ENCODE assay signal across 8 cellular contexts in genomic region chr18:3595282-3596273, GRCh38.
DNase-seq lines count a peak whose midpoint lies in the region; ATAC-seq and TF ChIP-seq lines count a peak whose summit lies in the region.

No MANE protein-coding gene starts in this region.

- peak overlapping the region; percentile 63 for H3K9ac ChIP-seq in DND-41 (ENCODE audit: low read depth, low read length)

- H2AFZ ChIP-seq in DND-41 (ENCODE audit: low read depth, low read length) (peak overlapping the region; percentile 74), hepatocyte (no peak overlapping the region)

- peaks cover 7% of the 10 kb centered on the region; the same call in 1 of the 2 replicates for H3K36me3 ChIP-seq in DND-41 (ENCODE audit: insufficient read depth, low read length)
- no peaks in the 10 kb centered on the region; the same call in 1 of the 2 replicates for H3K36me3 ChIP-seq in Panc1 (ENCODE audit: control insufficient read depth, insufficient read depth, low read length)
- no peaks in the 10 kb centered on the region for H3K36me3 ChIP-seq in hepatocyte (replicated peaks; ENCODE audit: insufficient read depth, low read depth)
- no peaks in the 10 kb centered on the region for H3K36me3 ChIP-seq in gastrocnemius medialis

- intact Hi-C loops in Panc1 (cut with micrococcal nuclease; ENCODE audit: unreplicated experiment) = loop anchor here (2.0 kb wide), 1 partner anchor 313 kb away; no protein-coding TSS in a partner anchor
- intact Hi-C loops in gastrocnemius medialis (cut with DNase I; ENCODE audit: low total_unique reads) = loop anchor here (2.0 to 5.0 kb wide), 5 partner anchors 27 to 333 kb away; partner anchors contain the start of gene MYL12B

- H3K9me3 ChIP-seq in DND-41 (ENCODE audit: insufficient read depth, low read length, severe bottlenecking) (no peaks in the 10 kb centered on the region), Panc1 (ENCODE audit: control insufficient read depth, insufficient read depth, low read depth, low read length) (no peaks in the 10 kb centered on the region), hepatocyte (ENCODE audit: low read depth) (no peaks in the 10 kb centered on the region), gastrocnemius medialis (no peaks in the 10 kb centered on the region)

- peaks cover 51% of the 10 kb centered on the region for H3K4me1 ChIP-seq in DND-41 (ENCODE audit: insufficient read depth, low read length)
- H3K4me1 ChIP-seq in Panc1 (ENCODE audit: control insufficient read depth, insufficient read depth, low read length) = peaks cover 66% of the 10 kb centered on the region
- peaks cover 41% of the 10 kb centered on the region for H3K4me1 ChIP-seq in hepatocyte (ENCODE audit: insufficient read depth)
- H3K4me1 ChIP-seq in gastrocnemius medialis = peaks cover 35 to 44% of the 10 kb centered on the region in 2 donors

- peaks cover 31% of the 10 kb centered on the region for H3K79me2 ChIP-seq in DND-41 (ENCODE audit: insufficient read depth, low read length)
- peaks cover 20% of the 10 kb centered on the region for H3K79me2 ChIP-seq in hepatocyte

- H4K20me1 ChIP-seq in DND-41 (ENCODE audit: insufficient read depth, low read length) = no peaks in the 10 kb centered on the region
- no peaks in the 10 kb centered on the region for H4K20me1 ChIP-seq in hepatocyte (ENCODE audit: insufficient read depth, poor library complexity, severe bottlenecking)

- H3K4me2 ChIP-seq in DND-41 (ENCODE audit: insufficient read depth, low read length) (peak overlapping the region; percentile 80), hepatocyte (peak overlapping the region; percentile 76)

- H3K27me3 ChIP-seq in DND-41 (ENCODE audit: insufficient read depth, low read length, poor library complexity) = no peaks in the 10 kb centered on the region
- no peaks in the 10 kb centered on the region for H3K27me3 ChIP-seq in Panc1 (ENCODE audit: control insufficient read depth, insufficient read depth, low read length)
- no peaks in the 10 kb centered on the region for H3K27me3 ChIP-seq in hepatocyte
- no peaks in the 10 kb centered on the region for H3K27me3 ChIP-seq in gastrocnemius medialis

- no TSS peak for BruUV-seq in Panc1 (replicated peaks; lab: Mats Ljungman, UMichigan)

- ATAC-seq in DND-41 (ENCODE audit: insufficient read depth, low read depth) (no peak), GM21390 (IDR thresholded peaks at IDR 0.05; ENCODE audit: unreplicated experiment) (peak; percentile 54), Panc1 (peak; percentile 19; the same call in 1 of the 2 replicates), gastrocnemius medialis (peak; percentile 81 to 87)

- in situ Hi-C loops in Panc1 (cut with HindIII; ENCODE audit: low pct_unique_long_range_greater_than_20kb, low sequenced_read_pairs) = no loop called here
- in situ Hi-C loops in astrocyte of the cerebellum (cut with HindIII; ENCODE audit: low sequenced_read_pairs) = no loop called here
- in situ Hi-C loops in gastrocnemius medialis (cut with MboI; ENCODE audit: low sequenced_read_pairs in 4 of 4) = loop anchor here (5.0 to 10.0 kb wide), 4 partner anchors 72 to 311 kb away; partner anchors contain the start of gene TGIF1 (in 3 of the 4)

- WGBS in hepatocyte (ENCODE audit: low lambda C conversion rate, missing lambda C conversion rate) = 57% methylated on average over 7 of the region's 8 CpGs

- H3K27ac ChIP-seq in DND-41 (ENCODE audit: low read length) (peak overlapping the region; percentile 85), Panc1 (ENCODE audit: low read length) (peak overlapping the region; percentile 96), hepatocyte (peak overlapping the region; percentile 98), gastrocnemius medialis (peak overlapping the region; percentile 86 to 95 (median 91))

- H3K9me2 ChIP-seq in hepatocyte (replicated peaks; ENCODE audit: insufficient read depth) = no peaks in the 10 kb centered on the region

- CTCF ChIA-PET in Panc1 (lab: Charles Lee) = interaction anchor here (0.6 to 1.8 kb wide), 6 partner anchors 71 to 314 kb away, joined by 3 to 15 read pairs (median 4); no protein-coding TSS in a partner anchor

- TF ChIP-seq POLR2A in gastrocnemius medialis (IDR thresholded peaks at IDR 0.05) = peak; percentile 61 to 70

- DNase-seq in DND-41 (no peak), HS-27A (ENCODE audit: low read depth) (peak; percentile 79), Panc1 (ENCODE audit: low read depth, low spot score) (peak; percentile 91), astrocyte of the cerebellum (ENCODE audit: low read depth) (peak; percentile 84), hepatocyte (ENCODE audit: low spot score) (peak; percentile 67), gastrocnemius medialis (peak; percentile 74 to 77), COLO829 (ENCODE audit: low spot score) (no peak)

- H3K4me3 ChIP-seq in DND-41 (ENCODE audit: low read depth in 1 of 2, low read length in 2 of 2) = peak overlapping the region; percentile 18 to 62; a peak in 3 of 4 replicates
- peak overlapping the region; percentile 50 to 86 for H3K4me3 ChIP-seq in Panc1 (ENCODE audit: low read depth in 2 of 2, low read length in 2 of 2)
- peak overlapping the region; percentile 34 for H3K4me3 ChIP-seq in astrocyte of the cerebellum (ENCODE audit: low read depth, low read length)
- no peak overlapping the region for H3K4me3 ChIP-seq in hepatocyte
- peak overlapping the region; percentile 56 to 60 (median 58) for H3K4me3 ChIP-seq in gastrocnemius medialis

- POLR2A ChIA-PET in Panc1 (lab: Charles Lee) = interaction anchor here (0.6 to 2.1 kb wide), 4 partner anchors 65 to 142 kb away, joined by 3 to 13 read pairs (median 5); no protein-coding TSS in a partner anchor

- TF ChIP-seq CTCF in DND-41 (IDR thresholded peaks at IDR 0.05; ENCODE audit: borderline replicate concordance, extremely low read depth, low read length, poor library complexity, severe bottlenecking) = no peak
- no peak for TF ChIP-seq CTCF in Panc1 (IDR thresholded peaks at IDR 0.05)
- no peak for TF ChIP-seq CTCF in astrocyte of the cerebellum (IDR thresholded peaks at IDR 0.05; ENCODE audit: low read depth, low read length, missing control alignments)
- TF ChIP-seq CTCF in hepatocyte (IDR thresholded peaks at IDR 0.05; ENCODE audit: poor library complexity) = no peak
- no peak for TF ChIP-seq CTCF in gastrocnemius medialis (IDR thresholded peaks at IDR 0.05 in 4 of 5, conservative IDR thresholded peaks at IDR 0.05 in 1 of 5)

Comparison
In these comparisons a context has a peak if more than half of its experiments do, and no peak if none do; other contexts are left out.
1. DNase-seq: peak in HS-27A (single experiment), Panc1 (single experiment), astrocyte of the cerebellum (single experiment), hepatocyte (single experiment) and gastrocnemius medialis (2 of 2); none in DND-41 (single experiment) and COLO829 (single experiment).
2. in situ Hi-C loops: an anchor here in gastrocnemius medialis (5.0 to 10.0 kb wide); none called in Panc1 and astrocyte of the cerebellum.
3. Peak in every context shown above with its lines, with median percentiles within 50 percentile points of each other: H3K27ac ChIP-seq.